Comparison of ENCODE assay signal across 8 cellular contexts in the genomic region with DNA sequence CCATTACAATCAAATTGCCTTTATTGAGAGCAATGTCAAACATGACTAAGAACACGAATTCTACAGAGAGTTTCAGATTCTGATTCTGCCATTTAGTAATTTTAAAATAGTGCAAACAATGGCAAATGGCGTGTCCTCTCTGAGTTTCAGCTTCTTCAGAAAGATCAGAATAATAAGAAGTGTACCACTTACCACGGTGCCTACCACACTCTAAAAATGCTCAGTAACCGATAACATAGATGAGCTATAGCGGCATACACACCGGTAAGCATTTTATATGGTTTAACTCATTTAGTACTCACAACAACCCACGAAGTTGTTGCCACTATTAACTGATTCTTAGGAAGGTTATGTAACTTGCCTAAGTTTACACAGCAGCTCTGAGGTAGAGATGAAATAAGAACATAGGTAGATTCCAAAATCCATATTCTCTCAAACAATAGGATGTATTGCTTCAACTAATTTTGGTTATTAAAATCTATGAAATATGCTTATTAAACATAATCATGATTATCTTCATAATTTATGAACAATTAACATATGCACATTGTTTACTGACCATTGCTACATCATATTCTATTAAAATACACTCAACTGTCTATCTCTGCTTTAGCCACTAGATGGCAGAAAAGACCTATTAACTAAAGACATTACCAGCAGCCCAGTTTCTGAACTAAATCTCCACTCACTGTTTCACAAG. TPM values are rescaled to one million over a fixed set of nuclear protein-coding genes. Genes with fewer than 3 reads are reported as not detected.
DNase-seq lines count a peak whose midpoint lies in the region; ATAC-seq, FAIRE-seq and TF ChIP-seq lines count a peak whose summit lies in the region.

No MANE protein-coding gene starts in this region.

- H3K36me3 Mint-ChIP-seq in activated CD4-positive, alpha-beta memory T cell treated with anti-CD3 and anti-CD28 coated beads, Interleukin-2, amount 10 ng/mL, durations not matched to agents 7 days and 5 days (ENCODE audit: low read depth), result no peaks in the 10 kb centered on the region

- in situ Hi-C loops in astrocyte of the spinal cord (cut with HindIII; ENCODE audit: low sequenced_read_pairs), result no loop called here

- no peak overlapping the region for H3K4me3 Mint-ChIP-seq in activated CD4-positive, alpha-beta memory T cell treated with anti-CD3 and anti-CD28 coated beads, Interleukin-2, amount 10 ng/mL, durations not matched to agents 7 days and 5 days

- H3K27me3 ChIP-seq in upper lobe of left lung, result no peaks in the 10 kb centered on the region

- FAIRE-seq in islet of Langerhans (lab: Jason Lieb, UNC), result peak; percentile 100

- H3K27ac ChIP-seq in upper lobe of left lung, result no peak overlapping the region

- TF ChIP-seq CTCF in astrocyte of the spinal cord (IDR thresholded peaks at IDR 0.05; ENCODE audit: low read depth, low read length) (peak; percentile 68), upper lobe of left lung (IDR thresholded peaks at IDR 0.05) (peak; percentile 46 to 81 (median 68))

- 41 to 46% methylated on average over 7 of the region's 7 CpGs for WGBS in upper lobe of left lung, 2 donors

- H3K4me1 ChIP-seq in upper lobe of left lung, result no peaks in the 10 kb centered on the region

- H3K4me1 Mint-ChIP-seq in activated CD4-positive, alpha-beta memory T cell treated with anti-CD3 and anti-CD28 coated beads, Interleukin-2, amount 10 ng/mL, durations not matched to agents 7 days and 5 days, result no peaks in the 10 kb centered on the region

- peaks cover 2% of the 10 kb centered on the region for H3K27me3 Mint-ChIP-seq in activated CD4-positive, alpha-beta memory T cell treated with anti-CD3 and anti-CD28 coated beads, Interleukin-2, amount 10 ng/mL, durations not matched to agents 7 days and 5 days

- CTCF ChIA-PET in activated CD4-positive, alpha-beta memory T cell treated with anti-CD3 and anti-CD28 coated beads, Interleukin-2, amount 10 ng/mL, durations not matched to agents 7 days and 5 days (lab: Charles Lee), result interaction anchor here (0.8 to 4.4 kb wide), 5 partner anchors 30 to 184 kb away, joined by 3 to 47 read pairs (median 5); no protein-coding TSS in a partner anchor

- H3K9me3 ChIP-seq in upper lobe of left lung, result no peaks in the 10 kb centered on the region

- DNase-seq in DMS79 treated with DMSO at 0.1 percent for 48 hours (lab: John Stamatoyannopoulos, UW) (peak; percentile 24), NCI-H446 (lab: John Stamatoyannopoulos, UW) (peak; percentile 40 to 77), astrocyte of the spinal cord (ENCODE audit: low read depth, low spot score) (peak; percentile 57), upper lobe of left lung (no peak)
- no peak for DNase-seq in activated CD4-positive, alpha-beta memory T cell treated with anti-CD3 and anti-CD28 coated beads, Interleukin-2, amount 10 ng/mL, durations not matched to agents 7 days and 5 days

- no peak overlapping the region for H3K27ac Mint-ChIP-seq in activated CD4-positive, alpha-beta memory T cell treated with anti-CD3 and anti-CD28 coated beads, Interleukin-2, amount 10 ng/mL, durations not matched to agents 7 days and 5 days

- no peak for TF ChIP-seq EP300 in upper lobe of left lung (IDR thresholded peaks at IDR 0.05)

- H3K36me3 ChIP-seq in upper lobe of left lung, result no peaks in the 10 kb centered on the region

- POLR2A ChIA-PET in activated CD4-positive, alpha-beta memory T cell treated with anti-CD3 and anti-CD28 coated beads, Interleukin-2, amount 10 ng/mL, durations not matched to agents 7 days and 5 days (lab: Charles Lee), result no interaction called here

- H3K9me3 Mint-ChIP-seq in activated CD4-positive, alpha-beta memory T cell treated with anti-CD3 and anti-CD28 coated beads, Interleukin-2, amount 10 ng/mL, durations not matched to agents 7 days and 5 days, result no peaks in the 10 kb centered on the region

- peak; percentile 95 for ATAC-seq in GM19463 (IDR thresholded peaks at IDR 0.05; ENCODE audit: unreplicated experiment)
- peak; percentile 92 for ATAC-seq in HG03439 (IDR thresholded peaks at IDR 0.05; ENCODE audit: unreplicated experiment)
- ATAC-seq in upper lobe of left lung (ENCODE audit: low FRiP score in 2 of 2), result peak in 1 of 2 donors; percentile 73

- no peak for TF ChIP-seq POLR2A in upper lobe of left lung (IDR thresholded peaks at IDR 0.05)

- no peak overlapping the region for H3K4me3 ChIP-seq in astrocyte of the spinal cord (ENCODE audit: low read depth, low read length)
- no peak overlapping the region for H3K4me3 ChIP-seq in upper lobe of left lung

RNA-seq across cellular contexts. Expression of a gene that starts 38.3 kb away (rescaled TPM):
- total RNA-seq in upper lobe of left lung, result under 1 TPM in 3 of 6 donors, not detected in 3; 0.30 to 0.69 (median 0.44) TPM
- total RNA-seq in activated CD4-positive, alpha-beta memory T cell treated with anti-CD3 and anti-CD28 coated beads, Interleukin-2, amount 10 ng/mL, durations not matched to agents 7 days and 5 days, result not detected

Comparison
In these comparisons a context has a peak if more than half of its experiments do, and no peak if none do; other contexts are left out.
1. DNase-seq: peak in DMS79 treated with DMSO at 0.1 percent for 48 hours (single experiment), NCI-H446 (2 of 2) and astrocyte of the spinal cord (single experiment); none in upper lobe of left lung (0 of 2) and activated CD4-positive, alpha-beta memory T cell treated with anti-CD3 and anti-CD28 coated beads, Interleukin-2, amount 10 ng/mL, durations not matched to agents 7 days and 5 days (single experiment).